11 cellular contexts compared by ENCODE assay signal in the genomic region with DNA sequence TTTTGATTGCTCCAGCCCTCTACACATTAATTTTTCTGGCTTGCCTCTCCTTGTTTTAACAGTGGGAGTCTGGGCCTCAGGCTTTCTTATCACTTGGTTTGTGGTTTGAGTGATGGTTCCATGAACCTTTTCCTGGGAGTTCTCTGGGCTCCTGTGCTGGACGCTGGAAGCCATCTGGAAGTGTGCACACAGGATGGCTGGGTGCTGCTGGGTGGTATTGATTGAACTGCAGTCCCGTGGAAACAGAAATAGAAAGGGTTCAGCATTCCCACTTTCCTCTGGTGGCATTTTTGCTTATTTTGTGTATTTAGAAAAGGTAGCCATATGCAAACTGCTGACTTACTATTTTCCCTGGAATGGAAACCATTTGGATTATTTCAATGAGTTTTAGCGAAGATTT. TPM values are rescaled to one million over a fixed set of nuclear protein-coding genes. Genes with fewer than 3 reads are reported as not detected.
DNase-seq lines count a peak whose midpoint lies in the region; ATAC-seq and TF ChIP-seq lines count a peak whose summit lies in the region.
"Had no signal": no experiment of that assay in that cellular context is flagged by ENCODE, and none has a peak within 500 bp of the region (broad histone marks: within the 10 kb centered on the region; RNA-seq: fewer than 3 reads in every experiment).

No MANE protein-coding gene starts in this region.

- peaks cover 31 to 62% of the 10 kb centered on the region in 2 experiments for H3K79me1 ChIP-seq in IMR-90 (ENCODE audit: low read depth in 1 of 2, low read length in 2 of 2)

- H3K27me3 Mint-ChIP-seq in activated T-cell treated with anti-CD3 and anti-CD28 coated beads, Interleukin-2, amount 50 U/mL, for 4 hours (ENCODE audit: low read depth), result no peaks in the 10 kb centered on the region
- H3K27me3 Mint-ChIP-seq: stimulated activated memory B cell treated with anti-CD40 and anti-IgM and Interleukin-4, amounts not matched to agents 10 μg/mL and 1 μg/mL and 100 μg/mL, for 72 hours had no signal

- H3K36me3 ChIP-seq in IMR-90 (ENCODE audit: control insufficient read depth, insufficient read depth, low read length), result no peaks in the 10 kb centered on the region
- no peaks in the 10 kb centered on the region for H3K36me3 ChIP-seq in body of pancreas (replicated peaks in 1 of 2; ENCODE audit: insufficient read depth in 1 of 2, low read depth in 2 of 2)
- H3K36me3 ChIP-seq in lung (ENCODE audit: control insufficient read depth in 2 of 2, insufficient read depth in 2 of 2, low read length in 2 of 2), result no peaks in the 10 kb centered on the region
- no peaks in the 10 kb centered on the region for H3K36me3 ChIP-seq in suprapubic skin

- TF ChIP-seq POLR2A in IMR-90 (IDR thresholded peaks at IDR 0.05; ENCODE audit: low read depth, low read length) (no peak), body of pancreas (IDR thresholded peaks at IDR 0.05) (no peak), suprapubic skin (IDR thresholded peaks at IDR 0.05) (no peak)

- POLR2A ChIA-PET in IMR-90 (lab: Charles Lee; ENCODE audit: unreplicated experiment), result no interaction called here

- ATAC-seq in IMR-90 (ENCODE audit: low read depth), result no peak
- ATAC-seq in body of pancreas, result peak; percentile 42
- no peak for ATAC-seq in lung (ENCODE audit: insufficient read depth, low FRiP score)
- ATAC-seq in activated T-cell treated with anti-CD3 and anti-CD28 coated beads, Interleukin-2, amount 50 U/mL, for 4 hours, result no peak
- ATAC-seq: mucosa of descending colon; stimulated activated memory B cell treated with anti-CD40 and anti-IgM and Interleukin-4, amounts not matched to agents 10 μg/mL and 1 μg/mL and 100 μg/mL, for 72 hours had no signal

- no peak overlapping the region for H3K4me3 Mint-ChIP-seq in activated T-cell treated with anti-CD3 and anti-CD28 coated beads, Interleukin-2, amount 50 U/mL, for 4 hours
- H3K4me3 Mint-ChIP-seq: stimulated activated memory B cell treated with anti-CD40 and anti-IgM and Interleukin-4, amounts not matched to agents 10 μg/mL and 1 μg/mL and 100 μg/mL, for 72 hours had no signal

- 0 out of 2 replicates have a peak overlapping the region, but pooled peaks have one; percentile 2 for H3K27ac ChIP-seq in IMR-90 (ENCODE audit: insufficient read depth, low read length)
- peak overlapping the region in 1 of 4 donors; percentile 46 for H3K27ac ChIP-seq in body of pancreas
- H3K27ac ChIP-seq in lung (ENCODE audit: low read depth in 1 of 2, low read length in 1 of 2), result peak overlapping the region; percentile 21 to 80
- H3K27ac ChIP-seq in suprapubic skin, result peak overlapping the region; percentile 56

- peak overlapping the region; percentile 67 to 71 for H4K8ac ChIP-seq in IMR-90 (ENCODE audit: low read depth in 2 of 2, low read length in 2 of 2)

- in situ Hi-C loops in IMR-90 (cut with MboI; ENCODE audit: low sequenced_read_pairs), result no loop called here

- no peak overlapping the region for H2AK9ac ChIP-seq in IMR-90 (replicated peaks; ENCODE audit: low read depth, low read length, poor library complexity)

- TF ChIP-seq EP300 in suprapubic skin (IDR thresholded peaks at IDR 0.05), result no peak

- CTCF ChIA-PET in IMR-90 (lab: Yijun Ruan, JAX), result no interaction called here

- H3K27me3 ChIP-seq in IMR-90 (ENCODE audit: control insufficient read depth, insufficient read depth, low read length) (no peaks in the 10 kb centered on the region), body of pancreas (no peaks in the 10 kb centered on the region), lung (ENCODE audit: control insufficient read depth, insufficient read depth) (no peaks in the 10 kb centered on the region), suprapubic skin (no peaks in the 10 kb centered on the region)

- no CpG with 5 or more reads among the region's 3 CpGs for WGBS in IMR-90 (ENCODE audit: extremely low coverage in 2 of 2, insufficient read length in 1 of 2), 2 experiments
- 28 to 34% methylated on average over 3 of the region's 3 CpGs for WGBS in body of pancreas, 2 donors
- WGBS in lung, 2 donors, result 75 to 78% methylated on average over 3 of the region's 3 CpGs
- 67% methylated on average over 3 of the region's 3 CpGs for WGBS in suprapubic skin

- H4K5ac ChIP-seq in IMR-90 (ENCODE audit: low read depth, low read length), result peak overlapping the region; percentile 87

- H3K4me2 ChIP-seq in IMR-90 (ENCODE audit: low read depth, low read length), result peak overlapping the region; percentile 14; the same call in 1 of the 2 replicates

- H3K4me3 ChIP-seq in IMR-90 (ENCODE audit: insufficient read depth, low read depth, low read length), result no peak overlapping the region
- no peak overlapping the region for H3K4me3 ChIP-seq in body of pancreas
- H3K4me3 ChIP-seq in lung, result no peak overlapping the region
- H3K4me3 ChIP-seq in suprapubic skin, result peak overlapping the region; percentile 10
- H3K4me3 ChIP-seq: mucosa of descending colon had no signal

- peak overlapping the region; percentile 38 for H2BK20ac ChIP-seq in IMR-90 (ENCODE audit: low read depth, low read length)

- no peak overlapping the region for H3K56ac ChIP-seq in IMR-90 (ENCODE audit: extremely low read depth, insufficient read depth, low read length)

- H3K36me3 Mint-ChIP-seq in activated T-cell treated with anti-CD3 and anti-CD28 coated beads, Interleukin-2, amount 50 U/mL, for 4 hours (ENCODE audit: insufficient read depth), result no peaks in the 10 kb centered on the region
- H3K36me3 Mint-ChIP-seq: stimulated activated memory B cell treated with anti-CD40 and anti-IgM and Interleukin-4, amounts not matched to agents 10 μg/mL and 1 μg/mL and 100 μg/mL, for 72 hours had no signal

- TF ChIP-seq RAD21 in IMR-90 (IDR thresholded peaks at IDR 0.05; ENCODE audit: low read length), result no peak

- DNase-seq in IMR-90 (no peak), body of pancreas (peak in 1 of 4 donors; percentile 16), lung (ENCODE audit: low spot score) (no peak), suprapubic skin (ENCODE audit: low spot score in 2 of 2) (no peak), NCI-H2196 (lab: John Stamatoyannopoulos, UW; ENCODE audit: unreplicated experiment) (no peak), NOMO-1 (lab: John Stamatoyannopoulos, UW; ENCODE audit: unreplicated experiment in 2 of 2) (no peak)
- no peak for DNase-seq in activated T-cell treated with anti-CD3 and anti-CD28 coated beads, Interleukin-2, amount 50 U/mL, for 4 hours
- DNase-seq: activated CD8-positive, alpha-beta memory T cell treated with anti-CD3 and anti-CD28 coated beads, Interleukin-2, amount 50 U/mL, for 48 hours; mucosa of descending colon; NCI-H1436 had no signal

- H4K20me1 ChIP-seq in IMR-90 (ENCODE audit: insufficient read depth, low read length), result no peaks in the 10 kb centered on the region

- H3K4me1 ChIP-seq in IMR-90 (ENCODE audit: control insufficient read depth, insufficient read depth, low read length) (peaks cover 24% of the 10 kb centered on the region), body of pancreas (peaks cover 45% of the 10 kb centered on the region), lung (ENCODE audit: control insufficient read depth in 2 of 2, insufficient read depth in 2 of 2, low read length in 2 of 2) (peaks cover 0 to 50% of the 10 kb centered on the region in 2 donors), suprapubic skin (peaks cover 71% of the 10 kb centered on the region)

- intact Hi-C loops in IMR-90 (cut with micrococcal nuclease), result no loop called here
- intact Hi-C loops in body of pancreas (cut with DNase I), result no loop called here

- TF ChIP-seq CTCF in IMR-90 (conservative IDR thresholded peaks at IDR 0.05; ENCODE audit: low read depth, low read length), result no peak
- TF ChIP-seq CTCF in body of pancreas (IDR thresholded peaks at IDR 0.05), result no peak
- TF ChIP-seq CTCF in lung (IDR thresholded peaks at IDR 0.05; ENCODE audit: control extremely low read depth, extremely low read depth), result no peak
- no peak for TF ChIP-seq CTCF in suprapubic skin (IDR thresholded peaks at IDR 0.05)

- no TSS peak for BruUV-seq in IMR-90 (replicated peaks; lab: Mats Ljungman, UMichigan)

- no peaks in the 10 kb centered on the region for H3K9me3 Mint-ChIP-seq in activated T-cell treated with anti-CD3 and anti-CD28 coated beads, Interleukin-2, amount 50 U/mL, for 4 hours
- H3K9me3 Mint-ChIP-seq: stimulated activated memory B cell treated with anti-CD40 and anti-IgM and Interleukin-4, amounts not matched to agents 10 μg/mL and 1 μg/mL and 100 μg/mL, for 72 hours had no signal

- peaks cover 19% of the 10 kb centered on the region for H3K9me1 ChIP-seq in IMR-90 (ENCODE audit: insufficient read depth, low read length)

- dilution Hi-C loops in IMR-90 (cut with HindIII; ENCODE audit: low sequenced_read_pairs, unreplicated experiment), result no loop called here

- peak overlapping the region; percentile 95 for H2BK15ac ChIP-seq in IMR-90 (ENCODE audit: low read depth, low read length)

- H2AK5ac ChIP-seq in IMR-90 (ENCODE audit: low read depth, low read length), result peak overlapping the region; percentile 91

- H3K4ac ChIP-seq in IMR-90 (ENCODE audit: low read depth, low read length), result peak overlapping the region; percentile 68

- peak overlapping the region; percentile 21; the same call in 1 of the 2 replicates for H3K23ac ChIP-seq in IMR-90 (ENCODE audit: low read depth, low read length)

- no peaks in the 10 kb centered on the region for H3K9me3 ChIP-seq in IMR-90 (ENCODE audit: control insufficient read depth, insufficient read depth, low read length)
- no peaks in the 10 kb centered on the region for H3K9me3 ChIP-seq in body of pancreas
- no peaks in the 10 kb centered on the region for H3K9me3 ChIP-seq in lung (ENCODE audit: control insufficient read depth in 2 of 2, insufficient read depth in 1 of 2, low read length in 1 of 2)
- no peaks in the 10 kb centered on the region for H3K9me3 ChIP-seq in suprapubic skin
- H3K9me3 ChIP-seq: mucosa of descending colon had no signal

- H3K4me1 Mint-ChIP-seq in activated T-cell treated with anti-CD3 and anti-CD28 coated beads, Interleukin-2, amount 50 U/mL, for 4 hours (ENCODE audit: low read depth), result no peaks in the 10 kb centered on the region
- H3K4me1 Mint-ChIP-seq: stimulated activated memory B cell treated with anti-CD40 and anti-IgM and Interleukin-4, amounts not matched to agents 10 μg/mL and 1 μg/mL and 100 μg/mL, for 72 hours had no signal

- H4K91ac ChIP-seq in IMR-90 (ENCODE audit: insufficient read depth, low read depth, low read length), result peak overlapping the region; percentile 60

- no peak overlapping the region for H3K9ac ChIP-seq in IMR-90 (ENCODE audit: low read depth, low read length)

- H3K14ac ChIP-seq in IMR-90 (replicated peaks; ENCODE audit: low read depth, low read length), result 0 out of 2 replicates have a peak overlapping the region, but pooled peaks have one; percentile 26

- peak overlapping the region; percentile 84 for H2BK120ac ChIP-seq in IMR-90 (ENCODE audit: low read depth, low read length)

- peak overlapping the region; percentile 25 for H2BK5ac ChIP-seq in IMR-90 (ENCODE audit: low read depth, low read length, poor library complexity, severe bottlenecking)

- peak overlapping the region; percentile 53 for H3K18ac ChIP-seq in IMR-90 (ENCODE audit: low read depth, low read length)

- no peak overlapping the region for H2AFZ ChIP-seq in IMR-90 (replicated peaks; ENCODE audit: low read length, poor library complexity)

RNA-seq across cellular contexts. Expression of a gene that starts 25.6 kb away (rescaled TPM):
- total RNA-seq in IMR-90 (2012; rRNA removed) (13.3 and 16.7 TPM in 2 replicates), body of pancreas (10 to 100 TPM in 1 of 2 donors, 1 to 10 TPM in 1; 9.3 to 12.2 TPM), lung (10 to 100 TPM; 18.1 to 28.0 TPM), suprapubic skin (10 to 100 TPM; 19.4 to 35.3 (median 21.7) TPM)
- polyA plus RNA-seq in IMR-90 (2012; rRNA removed) (5.4 and 6.5 TPM in 2 replicates), lung (1 to 10 TPM; 5.0 to 5.9 TPM)
- 4.0 and 4.8 TPM in 2 replicates for polyA plus RNA-seq in IMR-90 (2012; cell fraction: cytosol; rRNA removed)
- polyA plus RNA-seq in IMR-90 (2012; cell fraction: nucleus; rRNA removed; ENCODE audit: low replicate concordance), result 5.3 and 10.2 TPM in 2 replicates
- total RNA-seq in activated T-cell treated with anti-CD3 and anti-CD28 coated beads, Interleukin-2, amount 50 U/mL, for 4 hours, result under 1 TPM in 1 of 3 donors, not detected in 2; 0.05 TPM

Comparison
In these comparisons a context has a peak if more than half of its experiments do, and no peak if none do; other contexts are left out.
1. RNA of a gene that starts 25.6 kb away (total RNA-seq): 18.1 to 28.0 TPM in lung, 19.4 to 35.3 TPM in suprapubic skin, 13.3 to 16.7 TPM in IMR-90 and 9.3 to 12.2 TPM in body of pancreas; 0.05 TPM in activated T-cell treated with anti-CD3 and anti-CD28 coated beads, Interleukin-2, amount 50 U/mL, for 4 hours; every median in the first group is over 4 times any median in the second.